Comparison of ENCODE assay signal across 8 cellular contexts in the genomic region with DNA sequence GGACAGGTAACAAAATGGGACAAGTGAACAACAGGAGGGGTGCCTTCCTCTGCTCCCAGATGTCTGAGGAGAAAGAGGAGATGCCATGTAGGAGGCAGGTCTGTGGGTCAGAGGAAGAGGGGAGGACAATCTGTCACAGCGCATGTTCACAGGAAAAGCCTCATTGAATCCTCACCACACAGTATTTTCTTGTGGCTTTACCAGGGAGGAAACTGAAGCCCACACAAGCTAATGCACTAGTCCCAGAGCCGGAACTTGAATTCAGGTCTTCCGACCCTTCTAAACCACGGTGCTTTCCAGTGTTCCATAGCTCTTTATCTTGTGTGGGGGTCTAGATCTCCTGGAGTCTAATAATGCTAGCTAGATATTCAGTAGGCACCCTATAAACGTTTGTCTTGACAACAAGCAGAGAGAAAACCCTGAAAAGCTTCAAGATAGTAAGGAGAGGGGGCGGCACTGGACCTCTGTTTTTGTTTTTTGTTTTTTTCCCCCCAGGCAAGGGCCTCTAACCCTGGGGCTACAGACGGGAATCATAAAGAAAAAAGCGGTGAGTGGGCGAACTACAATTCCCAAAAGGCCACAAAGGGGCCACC. TPM values are rescaled to one million over a fixed set of nuclear protein-coding genes. Genes with fewer than 3 reads are reported as not detected.
DNase-seq lines count a peak whose midpoint lies in the region; ATAC-seq, FAIRE-seq and TF ChIP-seq lines count a peak whose summit lies in the region.

No MANE protein-coding gene starts in this region.

- peak overlapping the region; percentile 98 for H3K9ac ChIP-seq in keratinocyte (ENCODE audit: control insufficient read depth, extremely low read depth, insufficient read depth, low read length)

- H3K27me3 ChIP-seq in keratinocyte (ENCODE audit: control insufficient read depth, extremely low read depth, insufficient read depth, low read length) = no peaks in the 10 kb centered on the region

- dilution Hi-C loops in keratinocyte (cut with MboI; ENCODE audit: extremely low pct_ligation_motif_present, low sequenced_read_pairs) = no loop called here

- intact Hi-C loops in activated CD4-positive, alpha-beta memory T cell treated with anti-CD3 and anti-CD28 coated beads for 36 hours (cut with micrococcal nuclease) = loop anchor here (1.0 to 5.0 kb wide), 2 partner anchors 10 to 142 kb away; partner anchors contain the start of gene NAB2

- peak overlapping the region; percentile 94 for H3K27ac Mint-ChIP-seq in activated CD4-positive, alpha-beta memory T cell treated with anti-CD3 and anti-CD28 coated beads for 36 hours
- H3K27ac Mint-ChIP-seq in type B pancreatic cell = peak overlapping the region; percentile 91

- peaks cover 54% of the 10 kb centered on the region for H3K4me1 Mint-ChIP-seq in activated CD4-positive, alpha-beta memory T cell treated with anti-CD3 and anti-CD28 coated beads for 36 hours (ENCODE audit: low read depth)
- H3K4me1 Mint-ChIP-seq in type B pancreatic cell (ENCODE audit: unreplicated experiment) = peaks cover 44% of the 10 kb centered on the region

- H3K36me3 Mint-ChIP-seq in activated CD4-positive, alpha-beta memory T cell treated with anti-CD3 and anti-CD28 coated beads for 36 hours = peaks cover 49% of the 10 kb centered on the region
- peaks cover 4% of the 10 kb centered on the region for H3K36me3 Mint-ChIP-seq in type B pancreatic cell

- FAIRE-seq in keratinocyte (lab: Jason Lieb, UNC) = no peak

- H3K4me3 ChIP-seq in GM12875 (ENCODE audit: low read depth, low read length) (peak overlapping the region; percentile 79), keratinocyte (ENCODE audit: control insufficient read depth in 2 of 3, extremely low read depth in 1 of 3, insufficient read depth in 2 of 3, low read depth in 1 of 3, low read length in 3 of 3) (peak overlapping the region; percentile 63 to 97 (median 72))

- H4K20me1 ChIP-seq in keratinocyte (ENCODE audit: control insufficient read depth, extremely low read depth, insufficient read depth, low read length) = no peaks in the 10 kb centered on the region

- TF ChIP-seq CTCF in GM12875 (IDR thresholded peaks at IDR 0.05; ENCODE audit: borderline replicate concordance, insufficient read depth, low read depth, low read length) = no peak
- peak in 1 of 3 experiments; percentile 8 for TF ChIP-seq CTCF in keratinocyte (optimal IDR thresholded peaks at IDR 0.05 in 1 of 3, IDR thresholded peaks at IDR 0.05 in 1 of 3, conservative IDR thresholded peaks at IDR 0.05 in 1 of 3; ENCODE audit: extremely low read depth in 1 of 3, insufficient read depth in 2 of 3, low read length in 3 of 3)
- TF ChIP-seq CTCF in type B pancreatic cell (conservative IDR thresholded peaks at IDR 0.05) = peak; percentile 51

- peaks cover 26% of the 10 kb centered on the region for H3K27me3 Mint-ChIP-seq in activated CD4-positive, alpha-beta memory T cell treated with anti-CD3 and anti-CD28 coated beads for 36 hours
- peaks cover 28% of the 10 kb centered on the region for H3K27me3 Mint-ChIP-seq in type B pancreatic cell

- H3K79me2 ChIP-seq in keratinocyte (ENCODE audit: control insufficient read depth, insufficient read depth, low read length) = peaks cover 25% of the 10 kb centered on the region

- POLR2A ChIA-PET in activated CD4-positive, alpha-beta memory T cell treated with anti-CD3 and anti-CD28 coated beads for 36 hours (lab: Charles Lee) = interaction anchor here (0.8 to 3.5 kb wide), 8 partner anchors 8 to 251 kb away, joined by 3 to 38 read pairs (median 6); partner anchors contain the start of genes ARHGAP9 and STAT6

- CTCF ChIA-PET in activated CD4-positive, alpha-beta memory T cell treated with anti-CD3 and anti-CD28 coated beads for 36 hours (lab: Charles Lee) = interaction anchor here (0.5 to 13.3 kb wide), 11 partner anchors 10 to 600 kb away, joined by 3 to 447 read pairs (median 4); partner anchors contain the start of genes GLI1 and NXPH4

- peak overlapping the region; percentile 54 for H2AFZ ChIP-seq in keratinocyte (ENCODE audit: control insufficient read depth, low read length)

- H3K36me3 ChIP-seq in keratinocyte (ENCODE audit: control insufficient read depth in 2 of 2, extremely low read depth in 1 of 2, insufficient read depth in 2 of 2, low read length in 2 of 2) = peaks cover 24 to 32% of the 10 kb centered on the region in 2 experiments

- no peaks in the 10 kb centered on the region for H3K9me3 Mint-ChIP-seq in activated CD4-positive, alpha-beta memory T cell treated with anti-CD3 and anti-CD28 coated beads for 36 hours
- no peaks in the 10 kb centered on the region for H3K9me3 Mint-ChIP-seq in type B pancreatic cell

- no peaks in the 10 kb centered on the region for H3K9me3 ChIP-seq in keratinocyte (ENCODE audit: control insufficient read depth, low read depth, low read length)

- peak overlapping the region; percentile 96 for H3K4me2 ChIP-seq in keratinocyte (ENCODE audit: control insufficient read depth, extremely low read depth, insufficient read depth, low read depth, low read length)

- ATAC-seq in HG03135 (IDR thresholded peaks at IDR 0.05; ENCODE audit: unreplicated experiment) = peak; percentile 4

- peak overlapping the region; percentile 98 for H3K4me3 Mint-ChIP-seq in activated CD4-positive, alpha-beta memory T cell treated with anti-CD3 and anti-CD28 coated beads for 36 hours
- peak overlapping the region; percentile 98 for H3K4me3 Mint-ChIP-seq in type B pancreatic cell

- no peak for DNase-seq in activated CD4-positive, alpha-beta memory T cell treated with anti-CD3 and anti-CD28 coated beads for 36 hours
- no peak for DNase-seq in keratinocyte (ENCODE audit: low read depth, low spot score)
- no peak for DNase-seq in type B pancreatic cell (ENCODE audit: extremely low spot score, unreplicated experiment)
- DNase-seq in nucleus accumbens (lab: John Stamatoyannopoulos, UW) = no peak
- DNase-seq in NCI-H187 treated with DMSO at 0.1 percent for 48 hours (lab: John Stamatoyannopoulos, UW) = no peak
- DNase-seq in HuH-7.5 (ENCODE audit: low spot score) = no peak

- no peaks in the 10 kb centered on the region for H3K9me1 ChIP-seq in keratinocyte (ENCODE audit: control insufficient read depth, extremely low read depth, insufficient read depth, low read length)

- peaks cover 30% of the 10 kb centered on the region for H3K4me1 ChIP-seq in keratinocyte (ENCODE audit: control insufficient read depth, extremely low read depth, insufficient read depth, low read length)

- H3K27ac ChIP-seq in keratinocyte (ENCODE audit: control insufficient read depth, insufficient read depth, low read length) = peak overlapping the region; percentile 94

RNA-seq across cellular contexts. Expression of gene SHMT2, which starts 0.4 kb away (rescaled TPM):
- 100 to 1,000 TPM; 401 to 404 TPM for total RNA-seq in activated CD4-positive, alpha-beta memory T cell treated with anti-CD3 and anti-CD28 coated beads for 36 hours
- 84.0 to 180 TPM (median 128 TPM) in 3 replicates for polyA plus RNA-seq in keratinocyte
- polyA plus RNA-seq in keratinocyte (2011; ENCODE audit: low read depth) = 82.9 TPM
- polyA plus RNA-seq in keratinocyte (2011; cell fraction: cytosol; rRNA removed) = 78.8 and 160 TPM in 2 replicates
- 115 and 120 TPM in 2 replicates for polyA plus RNA-seq in keratinocyte (2011; cell fraction: nucleus; rRNA removed)
- polyA plus RNA-seq in keratinocyte (2012; ENCODE audit: low replicate concordance) = 141 and 149 TPM in 2 replicates
- 138 to 210 TPM (median 151 TPM) in 3 replicates for polyA minus RNA-seq in keratinocyte
- 125 TPM for polyA minus RNA-seq in keratinocyte (2011; cell fraction: cytosol; rRNA and poly(A)+ RNA removed)
- polyA minus RNA-seq in keratinocyte (2011; cell fraction: nucleus; rRNA and poly(A)+ RNA removed) = 64.8 and 69.3 TPM in 2 replicates
- total RNA-seq in type B pancreatic cell (ENCODE audit: low replicate concordance) = 108 and 131 TPM in 2 replicates

RNA-seq across cellular contexts. Expression of gene NXPH4, which starts 12.5 kb away (rescaled TPM):
- under 1 TPM; 0.24 to 0.46 TPM for total RNA-seq in activated CD4-positive, alpha-beta memory T cell treated with anti-CD3 and anti-CD28 coated beads for 36 hours
- 0.97 to 1.4 TPM (median 1.2 TPM) in 3 replicates for polyA plus RNA-seq in keratinocyte
- polyA plus RNA-seq in keratinocyte (2011; ENCODE audit: low read depth) = 1.2 TPM
- 0.66 and 1.9 TPM in 2 replicates for polyA plus RNA-seq in keratinocyte (2011; cell fraction: cytosol; rRNA removed)
- polyA plus RNA-seq in keratinocyte (2011; cell fraction: nucleus; rRNA removed) = 1.7 and 2.1 TPM in 2 replicates
- 4.3 and 9.2 TPM in 2 replicates for polyA plus RNA-seq in keratinocyte (2012; ENCODE audit: low replicate concordance)
- polyA minus RNA-seq in keratinocyte = 1.1 to 3.6 TPM (median 1.1 TPM) in 3 replicates
- 8.2 TPM for polyA minus RNA-seq in keratinocyte (2011; cell fraction: cytosol; rRNA and poly(A)+ RNA removed)
- polyA minus RNA-seq in keratinocyte (2011; cell fraction: nucleus; rRNA and poly(A)+ RNA removed) = 2.1 and 2.2 TPM in 2 replicates
- total RNA-seq in type B pancreatic cell (ENCODE audit: low replicate concordance) = 15.1 and 45.5 TPM in 2 replicates

RNA-seq across cellular contexts. Expression of gene STAC3, which starts 21.9 kb away (rescaled TPM):
- total RNA-seq in activated CD4-positive, alpha-beta memory T cell treated with anti-CD3 and anti-CD28 coated beads for 36 hours = 1 to 10 TPM; 1.9 to 2.0 TPM
- 0.27 to 0.94 TPM (median 0.62 TPM) in 3 replicates for polyA plus RNA-seq in keratinocyte
- 2.1 TPM for polyA plus RNA-seq in keratinocyte (2011; ENCODE audit: low read depth)
- 0.09 and 0.13 TPM in 2 replicates for polyA plus RNA-seq in keratinocyte (2011; cell fraction: cytosol; rRNA removed)
- 1.4 and 3.6 TPM in 2 replicates for polyA plus RNA-seq in keratinocyte (2011; cell fraction: nucleus; rRNA removed)
- 0.33 and 1.1 TPM in 2 replicates for polyA plus RNA-seq in keratinocyte (2012; ENCODE audit: low replicate concordance)
- polyA minus RNA-seq in keratinocyte = 1.4 TPM in 1 of 3 replicates, not detected in the others
- not detected for polyA minus RNA-seq in keratinocyte (2011; cell fraction: cytosol; rRNA and poly(A)+ RNA removed)
- polyA minus RNA-seq in keratinocyte (2011; cell fraction: nucleus; rRNA and poly(A)+ RNA removed) = 2.2 TPM in 1 of 2 replicates, not detected in the other
- total RNA-seq in type B pancreatic cell (ENCODE audit: low replicate concordance) = 1.6 and 4.8 TPM in 2 replicates

Comparison
In these comparisons a context has a peak if more than half of its experiments do, and no peak if none do; other contexts are left out.
1. RNA of gene NXPH4, which starts 12.5 kb away (total RNA-seq): 15.1 to 45.5 TPM in type B pancreatic cell; 0.24 to 0.46 TPM in activated CD4-positive, alpha-beta memory T cell treated with anti-CD3 and anti-CD28 coated beads for 36 hours; every median in the first group is over 10 times any median in the second.